1 cellular context compared by ENCODE assay signal in the genomic region with DNA sequence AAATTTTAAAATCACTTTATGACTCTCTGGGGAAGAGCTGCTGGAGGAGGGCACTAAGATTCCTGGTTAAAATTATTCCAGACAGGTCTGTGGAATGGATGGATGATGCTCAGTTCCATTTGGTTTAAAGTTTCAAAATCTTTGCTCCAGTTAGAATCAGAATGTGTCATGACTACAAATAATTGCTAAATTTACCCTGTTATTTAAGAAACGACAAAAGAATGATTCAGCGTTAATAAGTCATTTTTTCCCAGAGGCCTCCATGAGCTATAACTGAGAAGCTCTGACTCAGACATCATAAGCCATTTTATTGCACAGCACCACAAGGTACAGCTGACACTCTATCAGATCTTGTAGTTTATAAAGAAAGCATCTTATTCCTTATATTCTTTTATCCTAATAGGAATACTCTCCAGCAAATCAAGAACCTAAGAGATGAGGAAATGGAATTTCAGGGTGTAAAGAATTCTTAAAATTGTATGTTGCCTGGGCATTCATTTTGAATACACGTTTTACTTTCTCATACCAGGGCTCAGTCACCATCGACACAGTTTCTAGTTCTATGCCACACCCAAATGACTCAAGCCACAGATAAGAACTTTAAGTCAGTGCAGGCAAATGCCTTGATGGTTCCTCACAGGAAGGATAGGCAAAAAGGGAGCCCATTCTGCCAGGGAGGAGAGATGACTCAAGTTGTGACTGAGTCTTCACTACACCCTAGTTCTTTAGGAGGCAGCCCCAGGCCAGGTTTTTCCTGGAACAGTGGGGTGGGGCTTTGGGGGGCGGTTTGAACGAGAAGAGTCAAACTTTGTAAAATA.
TF ChIP-seq lines count a peak whose summit lies in the region.

No MANE protein-coding gene starts in this region.

TF ChIP-seq in GM23338, 12 proteins besides CTCF, POLR2A, EP300 and RAD21 (continued from another document):
- no peak for TF ChIP-seq ZNF462 (CRISPR knock-in tag; IDR thresholded peaks at IDR 0.05)
- TF ChIP-seq ETS1 (IDR thresholded peaks at IDR 0.05) = no peak
- TF ChIP-seq ZNF331 (CRISPR knock-in tag; IDR thresholded peaks at IDR 0.05; ENCODE audit: low read depth) = no peak
- TF ChIP-seq POLR2AphosphoS5 (IDR thresholded peaks at IDR 0.05; ENCODE audit: low read depth) = no peak
- no peak for TF ChIP-seq CREB1 (CRISPR knock-in tag; IDR thresholded peaks at IDR 0.05; ENCODE audit: low read depth)
- no peak for TF ChIP-seq REST (IDR thresholded peaks at IDR 0.05; ENCODE audit: unreplicated experiment)
- no peak for TF ChIP-seq ZNF114 (CRISPR knock-in tag; IDR thresholded peaks at IDR 0.05)
- TF ChIP-seq EZH2phosphoT487 (IDR thresholded peaks at IDR 0.05; ENCODE audit: unreplicated experiment) = no peak
- no peak for TF ChIP-seq NANOG (IDR thresholded peaks at IDR 0.05; ENCODE audit: borderline replicate concordance)
